In the genomic region with DNA sequence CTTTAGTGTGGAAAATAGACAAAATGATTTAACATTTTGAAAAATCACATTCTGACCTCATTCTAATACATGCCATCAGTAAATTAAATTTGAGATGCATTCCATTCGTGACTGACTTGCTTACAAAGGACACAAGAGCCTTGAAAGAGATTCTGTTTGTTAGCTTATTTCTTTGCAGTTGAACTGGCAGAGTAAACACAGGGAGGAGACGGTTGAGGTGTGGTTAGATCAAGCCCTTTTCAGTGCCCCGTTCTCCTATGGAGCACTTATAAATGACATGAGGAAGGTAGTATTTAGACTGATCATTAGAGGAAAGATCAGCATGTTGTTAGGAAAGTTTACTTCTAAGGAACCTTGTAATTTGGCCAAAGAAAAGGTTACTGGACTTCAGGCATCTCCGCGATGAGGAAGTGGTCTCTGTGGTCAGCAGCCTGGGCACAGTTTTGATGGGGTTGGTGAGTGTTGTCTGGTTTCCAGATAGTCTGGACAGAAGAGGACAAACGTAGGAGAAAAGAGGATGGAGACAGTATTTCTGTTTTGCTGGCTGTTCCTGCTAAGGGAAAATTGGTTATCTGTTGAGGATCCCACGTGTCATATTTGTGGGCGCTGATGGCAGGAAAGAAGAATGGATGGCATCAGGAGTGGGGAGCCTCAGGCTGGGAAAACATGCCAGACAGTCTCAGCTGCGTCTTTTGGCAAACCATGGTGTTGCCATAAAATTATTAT, we compare ENCODE assay signal across 10 cellular contexts.
DNase-seq lines count a peak whose midpoint lies in the region; ATAC-seq and TF ChIP-seq lines count a peak whose summit lies in the region.
"Had no signal": no experiment of that assay in that cellular context is flagged by ENCODE, and none has a peak within 500 bp of the region (broad histone marks: within the 10 kb centered on the region; RNA-seq: fewer than 3 reads in every experiment).

No MANE protein-coding gene starts in this region.

- no peak overlapping the region for H3K4me2 ChIP-seq in PC-9
- H3K4me2 ChIP-seq in smooth muscle cell = no peak overlapping the region

- H3K36me3 Mint-ChIP-seq in activated CD8-positive, alpha-beta T cell treated with anti-CD3 and anti-CD28 coated beads, Interleukin-2, amount 10 ng/mL, durations not matched to agents 7 days and 5 days (ENCODE audit: low read depth) = no peaks in the 10 kb centered on the region

- H3K27me3 ChIP-seq in PC-9 (ENCODE audit: insufficient read depth, low read depth) (no peaks in the 10 kb centered on the region), smooth muscle cell (ENCODE audit: low read depth) (no peaks in the 10 kb centered on the region)

- 79% methylated on average over 9 of the region's 9 CpGs for WGBS in smooth muscle cell (ENCODE audit: low lambda C conversion rate)

- no peak overlapping the region for H3K9ac ChIP-seq in smooth muscle cell (ENCODE audit: low read depth)

- H3K4me3 Mint-ChIP-seq in activated CD8-positive, alpha-beta T cell treated with anti-CD3 and anti-CD28 coated beads, Interleukin-2, amount 10 ng/mL, durations not matched to agents 7 days and 5 days = no peak overlapping the region
- H3K4me3 Mint-ChIP-seq: T-helper 1 cell treated with Interleukin-12 subunit alpha and Interleukin-12 subunit beta and Interleukin-4 antibody, amounts not matched to agents 30 μg/mL and 1 μg/mL, for 36 hours had no signal

- no peaks in the 10 kb centered on the region for H3K36me3 ChIP-seq in PC-9 (ENCODE audit: low read depth)
- H3K36me3 ChIP-seq in smooth muscle cell (ENCODE audit: low read depth) = no peaks in the 10 kb centered on the region

- H3K4me1 Mint-ChIP-seq in activated CD8-positive, alpha-beta T cell treated with anti-CD3 and anti-CD28 coated beads, Interleukin-2, amount 10 ng/mL, durations not matched to agents 7 days and 5 days (ENCODE audit: low read depth) = peaks cover 15% of the 10 kb centered on the region

- H2AFZ ChIP-seq in PC-9 (no peak overlapping the region), smooth muscle cell (ENCODE audit: low read depth) (no peak overlapping the region)

- no peak overlapping the region for H3K27ac Mint-ChIP-seq in activated CD8-positive, alpha-beta T cell treated with anti-CD3 and anti-CD28 coated beads, Interleukin-2, amount 10 ng/mL, durations not matched to agents 7 days and 5 days
- H3K27ac Mint-ChIP-seq: T-helper 1 cell treated with Interleukin-12 subunit alpha and Interleukin-12 subunit beta and Interleukin-4 antibody, amounts not matched to agents 30 μg/mL and 1 μg/mL, for 36 hours had no signal

- DNase-seq in NCI-H2196 (lab: John Stamatoyannopoulos, UW; ENCODE audit: unreplicated experiment) (peak; percentile 51), NCI-H2196 treated with DMSO at 0.1 percent for 48 hours (lab: John Stamatoyannopoulos, UW; ENCODE audit: unreplicated experiment) (no peak), PC-9 (peak; percentile 25 to 87), fibroblast of gingiva (ENCODE audit: low read depth) (peak; percentile 92), smooth muscle cell (lab: John Stamatoyannopoulos, UW; ENCODE audit: unreplicated experiment) (no peak), HCEC 1CT (no peak)
- DNase-seq in activated CD8-positive, alpha-beta T cell treated with anti-CD3 and anti-CD28 coated beads, Interleukin-2, amount 10 ng/mL, durations not matched to agents 7 days and 5 days = no peak
- DNase-seq in stimulated activated CD4-positive, alpha-beta T cell treated with anti-CD3 and anti-CD28 coated beads, Interleukin-2, amount 100 ng/mL, for 24 hours = no peak
- DNase-seq: activated T-cell treated with anti-CD3 and anti-CD28 coated beads for 4 hours had no signal

- CTCF ChIA-PET in PC-9 (lab: Charles Lee) = no interaction called here
- CTCF ChIA-PET in activated CD8-positive, alpha-beta T cell treated with anti-CD3 and anti-CD28 coated beads, Interleukin-2, amount 10 ng/mL, durations not matched to agents 7 days and 5 days (lab: Charles Lee) = no interaction called here

- H3K9me3 Mint-ChIP-seq in activated CD8-positive, alpha-beta T cell treated with anti-CD3 and anti-CD28 coated beads, Interleukin-2, amount 10 ng/mL, durations not matched to agents 7 days and 5 days (ENCODE audit: insufficient read depth) = no peaks in the 10 kb centered on the region

- H3K4me3 ChIP-seq in PC-9 = no peak overlapping the region
- H3K4me3 ChIP-seq in smooth muscle cell = no peak overlapping the region

- H4K20me1 ChIP-seq in PC-9 (ENCODE audit: insufficient read depth) = no peaks in the 10 kb centered on the region
- no peaks in the 10 kb centered on the region for H4K20me1 ChIP-seq in smooth muscle cell (ENCODE audit: low read depth)

- intact Hi-C loops in PC-9 (cut with micrococcal nuclease; ENCODE audit: unreplicated experiment) = loop anchor here (2.0 to 10.0 kb wide), 2 partner anchors 71 to 219 kb away; no protein-coding TSS in a partner anchor

- POLR2A ChIA-PET in PC-9 (lab: Charles Lee; ENCODE audit: unreplicated experiment) = no interaction called here
- POLR2A ChIA-PET in activated CD8-positive, alpha-beta T cell treated with anti-CD3 and anti-CD28 coated beads, Interleukin-2, amount 10 ng/mL, durations not matched to agents 7 days and 5 days (lab: Charles Lee) = no interaction called here

- H3K27ac ChIP-seq in PC-9 (no peak overlapping the region), smooth muscle cell (ENCODE audit: low read depth) (peak overlapping the region; percentile 51)

- BruUV-seq in PC-9 (replicated peaks; lab: Mats Ljungman, UMichigan) = no TSS peak

- H3K9me2 ChIP-seq in PC-9 (ENCODE audit: insufficient read depth) = no peaks in the 10 kb centered on the region

- H3K27me3 Mint-ChIP-seq in activated CD8-positive, alpha-beta T cell treated with anti-CD3 and anti-CD28 coated beads, Interleukin-2, amount 10 ng/mL, durations not matched to agents 7 days and 5 days (ENCODE audit: low read depth) = no peaks in the 10 kb centered on the region

- H3F3A ChIP-seq in PC-9 (ENCODE audit: insufficient read depth, low read depth) (peaks cover 41% of the 10 kb centered on the region), smooth muscle cell (ENCODE audit: low read depth) (peaks cover 4% of the 10 kb centered on the region)

- no peaks in the 10 kb centered on the region for H3K79me2 ChIP-seq in PC-9 (ENCODE audit: low read depth)
- H3K79me2 ChIP-seq in smooth muscle cell (ENCODE audit: low read depth) = no peaks in the 10 kb centered on the region

- TF ChIP-seq CTCF in PC-9 (conservative IDR thresholded peaks at IDR 0.05) (no peak), smooth muscle cell (IDR thresholded peaks at IDR 0.05; ENCODE audit: borderline replicate concordance, insufficient read depth, poor library complexity, severe bottlenecking) (no peak)

- peaks cover 22% of the 10 kb centered on the region; the same call in 1 of the 2 replicates for H3K9me3 ChIP-seq in PC-9 (ENCODE audit: insufficient read depth, low read depth)
- no peaks in the 10 kb centered on the region for H3K9me3 ChIP-seq in smooth muscle cell (replicated peaks; ENCODE audit: low read depth)

- no peak for ATAC-seq in activated CD8-positive, alpha-beta T cell treated with anti-CD3 and anti-CD28 coated beads, Interleukin-2, amount 10 ng/mL, durations not matched to agents 7 days and 5 days

- H3K4me1 ChIP-seq in PC-9 (replicated peaks; ENCODE audit: insufficient read depth) (peaks cover 79% of the 10 kb centered on the region), smooth muscle cell (ENCODE audit: low read depth) (no peaks in the 10 kb centered on the region)

Comparison
In these comparisons a context has a peak if more than half of its experiments do, and no peak if none do; other contexts are left out.
1. DNase-seq: peak in NCI-H2196 (single experiment), PC-9 (2 of 2) and fibroblast of gingiva (single experiment); none in NCI-H2196 treated with DMSO at 0.1 percent for 48 hours (single experiment), smooth muscle cell (single experiment), HCEC 1CT (single experiment), activated CD8-positive, alpha-beta T cell treated with anti-CD3 and anti-CD28 coated beads, Interleukin-2, amount 10 ng/mL, durations not matched to agents 7 days and 5 days (single experiment) and stimulated activated CD4-positive, alpha-beta T cell treated with anti-CD3 and anti-CD28 coated beads, Interleukin-2, amount 100 ng/mL, for 24 hours (0 of 2).